Comparison of ENCODE assay signal across 19 cellular contexts in genomic region chr19:23882493-23882892, GRCh38. TPM values are rescaled to one million over a fixed set of nuclear protein-coding genes. Genes with fewer than 3 reads are reported as not detected.
DNase-seq lines count a peak whose midpoint lies in the region; ATAC-seq and TF ChIP-seq lines count a peak whose summit lies in the region.
"Had no signal": no experiment of that assay in that cellular context is flagged by ENCODE, and none has a peak within 500 bp of the region (broad histone marks: within the 10 kb centered on the region; RNA-seq: fewer than 3 reads in every experiment).

No MANE protein-coding gene starts in this region.

- no peak overlapping the region for H3K27ac ChIP-seq in upper lobe of right lung
- H3K27ac ChIP-seq: adrenal gland, dorsolateral prefrontal cortex, epithelial cell of prostate, PC-9, tibial nerve had no signal

- DNase-seq in SHP77 treated with DMSO at 0.1 percent for 48 hours (lab: John Stamatoyannopoulos, UW) (peak; percentile 6), SHP77 (lab: John Stamatoyannopoulos, UW) (no peak), RKO (ENCODE audit: low spot score) (peak; percentile 40), kidney tubule cell (ENCODE audit: low spot score) (peak; percentile 51), HEK293T (ENCODE audit: extremely low spot score) (no peak), BE2C (no peak), upper lobe of right lung (no peak)
- DNase-seq: activated CD4-positive, alpha-beta T cell treated with anti-CD3 and anti-CD28 coated beads for 48 hours; activated effector memory CD4-positive, alpha-beta T cell treated with anti-CD3 and anti-CD28 coated beads, Interleukin-2, amount 50 U/mL, for 16 hours; adrenal gland; dorsolateral prefrontal cortex; NCI-H1930; NCI-H524 treated with DMSO at 0.1 percent for 48 hours; occipital lobe; PC-9 had no signal

- H3K9me3 ChIP-seq in BE2C (no peaks in the 10 kb centered on the region), upper lobe of right lung (no peaks in the 10 kb centered on the region)
- H3K9me3 ChIP-seq: adrenal gland had no signal

- H3K4me1 ChIP-seq in BE2C (no peaks in the 10 kb centered on the region), upper lobe of right lung (no peaks in the 10 kb centered on the region)
- H3K4me1 ChIP-seq: adrenal gland, tibial nerve had no signal

- CTCF ChIA-PET in HEK293T (lab: Yijun Ruan, JAX): no interaction called here

- H3K4me3 ChIP-seq in BE2C (ENCODE audit: low read depth, low read length): no peak overlapping the region
- no peak overlapping the region for H3K4me3 ChIP-seq in upper lobe of right lung
- H3K4me3 ChIP-seq: adrenal gland, dorsolateral prefrontal cortex, PC-9, tibial nerve had no signal

- no peak for ATAC-seq in HG03039 (IDR thresholded peaks at IDR 0.05; ENCODE audit: unreplicated experiment)
- no peak for ATAC-seq in upper lobe of right lung
- ATAC-seq: HCT116 had no signal

- H3K27me3 ChIP-seq in BE2C (no peaks in the 10 kb centered on the region), upper lobe of right lung (no peaks in the 10 kb centered on the region)
- H3K27me3 ChIP-seq: adrenal gland, dorsolateral prefrontal cortex, tibial nerve had no signal

- intact Hi-C loops in upper lobe of right lung (cut with DNase I): no loop called here

- POLR2A ChIA-PET in HEK293T (lab: Yijun Ruan, JAX): no interaction called here

- H3K36me3 ChIP-seq in BE2C: no peaks in the 10 kb centered on the region
- H3K36me3 ChIP-seq in upper lobe of right lung: no peaks in the 10 kb centered on the region
- H3K36me3 ChIP-seq: adrenal gland, tibial nerve had no signal

- no peak for TF ChIP-seq CTCF in BE2C (IDR thresholded peaks at IDR 0.05; ENCODE audit: low read depth, low read length)
- TF ChIP-seq CTCF in upper lobe of right lung (IDR thresholded peaks at IDR 0.05): no peak

TF ChIP-seq in HEK293T, 16 proteins besides CTCF, POLR2A, EP300 and RAD21:
- TF ChIP-seq HDGF (IDR thresholded peaks at IDR 0.05; ENCODE audit: borderline replicate concordance) (no peak), SP1 (IDR thresholded peaks at IDR 0.05) (no peak), ELF4 (IDR thresholded peaks at IDR 0.05) (no peak), BHLHE40 (IDR thresholded peaks at IDR 0.05; ENCODE audit: borderline replicate concordance) (no peak), PKNOX1 (IDR thresholded peaks at IDR 0.05) (no peak)

RNA-seq across cellular contexts. Expression of gene ZNF726, which starts 32.2 kb away (rescaled TPM):
- 0.74 TPM for polyA plus RNA-seq in BE2C (2012; ENCODE audit: insufficient read depth, insufficient read length, low read depth)
- total RNA-seq in upper lobe of right lung: 2.0 TPM

Comparison
In these comparisons a context has a peak if more than half of its experiments do, and no peak if none do; other contexts are left out.
1. DNase-seq: peak in SHP77 treated with DMSO at 0.1 percent for 48 hours (single experiment), RKO (single experiment) and kidney tubule cell (single experiment); none in SHP77 (0 of 2), HEK293T (single experiment), BE2C (single experiment) and upper lobe of right lung (single experiment).